36 cellular contexts compared by ENCODE assay signal in the genomic region with DNA sequence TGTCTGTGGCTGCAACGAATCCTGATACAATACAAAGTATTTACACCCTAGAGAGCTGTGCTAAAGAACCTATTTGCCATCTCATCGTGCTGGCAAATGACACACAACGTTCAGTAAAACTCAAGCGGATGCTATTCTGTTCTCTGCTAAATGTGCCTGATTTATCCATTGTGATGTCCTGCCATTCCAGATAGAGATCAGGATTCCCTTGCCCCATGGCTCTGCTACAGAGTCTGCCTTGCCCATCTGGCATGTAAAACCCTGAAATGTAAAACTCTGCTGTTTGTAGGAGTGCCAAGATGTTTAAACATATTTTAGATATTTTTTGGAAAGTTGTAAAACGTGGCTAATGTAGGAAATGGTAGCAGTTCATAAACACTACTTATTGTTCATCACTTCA. TPM values are rescaled to one million over a fixed set of nuclear protein-coding genes. Genes with fewer than 3 reads are reported as not detected.
"Had no signal": no experiment of that assay in that cellular context is flagged by ENCODE, and none has a peak within 500 bp of the region (broad histone marks: within the 10 kb centered on the region; RNA-seq: fewer than 3 reads in every experiment).

No MANE protein-coding gene starts in this region.

- H3K4me1 ChIP-seq: adrenal gland, ascending aorta, body of pancreas, breast epithelium had no signal

- H3K9me3 ChIP-seq: adrenal gland, ascending aorta, body of pancreas, breast epithelium had no signal

- H3K4me3 ChIP-seq: adrenal gland, ascending aorta, body of pancreas, breast epithelium, cardiac muscle cell had no signal

- ATAC-seq: activated naive CD4-positive, alpha-beta T cell treated with anti-CD3 and anti-CD28 coated beads, Interleukin-2, amount 50 U/mL, for 72 hours; activated naive CD8-positive, alpha-beta T cell treated with anti-CD3 and anti-CD28 coated beads, Interleukin-2, amount 50 U/mL, for 24 hours; activated T-cell treated with anti-CD3 and anti-CD28 coated beads, Interleukin-2, amount 50 U/mL, for 4 hours; activated T-cell treated with anti-CD3 and anti-CD28 coated beads, Interleukin-2, amount 50 U/mL, for 72 hours; activated T-helper 17 cell treated with anti-CD3 and anti-CD28 coated beads, Interleukin-2, amount 50 U/mL, for 72 hours; body of pancreas had no signal

- H3K27ac ChIP-seq: adrenal gland, ascending aorta, body of pancreas, brain microvascular endothelial cell, breast epithelium, cardiac muscle cell had no signal

- H3K36me3 ChIP-seq: adrenal gland, ascending aorta, brain microvascular endothelial cell, breast epithelium, cardiac muscle cell had no signal

- FAIRE-seq: astrocyte, bronchial epithelial cell, colon had no signal

- H3K27me3 ChIP-seq: adrenal gland, ascending aorta, body of pancreas, brain microvascular endothelial cell, breast epithelium, cardiac muscle cell had no signal

- DNase-seq: activated effector memory CD4-positive, alpha-beta T cell treated with anti-CD3 and anti-CD28 coated beads, Interleukin-2, amount 50 U/mL, for 16 hours; activated effector memory CD4-positive, alpha-beta T cell treated with Interleukin-2 at 50 U/mL for 16 hours; activated gamma-delta T cell; activated gamma-delta T cell treated with Interleukin-2 at 50 U/mL for 16 hours; activated naive CD4-positive, alpha-beta T cell; activated naive CD4-positive, alpha-beta T cell treated with anti-CD3 and anti-CD28 coated beads for 36 hours; activated naive CD4-positive, alpha-beta T cell treated with anti-CD3 and anti-CD28 coated beads, Interleukin-2, amount 10 ng/mL, durations not matched to agents 7 days and 5 days; activated naive CD4-positive, alpha-beta T cell treated with anti-CD3 and anti-CD28 coated beads, Interleukin-2, amount 50 U/mL, for 16 hours; activated naive CD4-positive, alpha-beta T cell treated with Interleukin-2 at 50 U/mL for 16 hours; activated naive CD8-positive, alpha-beta T cell treated with anti-CD3 and anti-CD28 coated beads for 36 hours; activated naive CD8-positive, alpha-beta T cell treated with anti-CD3 and anti-CD28 coated beads, Interleukin-2, amount 10 ng/mL, durations not matched to agents 7 days and 5 days; activated naive CD8-positive, alpha-beta T cell treated with anti-CD3 and anti-CD28 coated beads, Interleukin-2, amount 50 U/mL, for 24 hours; activated T-cell treated with anti-CD3 and anti-CD28 coated beads, Interleukin-2, amount 50 U/mL, for 4 hours; activated T-cell treated with anti-CD3 and anti-CD28 coated beads, Interleukin-2, amount 50 U/mL, for 48 hours; activated T-cell treated with anti-CD3 and anti-CD28 coated beads, Interleukin-2, amount 50 U/mL, for 72 hours; adrenal gland; amniotic stem cell; amygdala; anterior cingulate cortex; aorta; body of pancreas; brain microvascular endothelial cell; caudate nucleus; central memory CD4-positive, alpha-beta T cell; cerebellar nuclear complex had no signal

RNA-seq across cellular contexts. Expression of a gene that starts 20.0 kb away (rescaled TPM):
- total RNA-seq: activated naive CD4-positive, alpha-beta T cell treated with anti-CD3 and anti-CD28 coated beads for 36 hours; activated naive CD4-positive, alpha-beta T cell treated with anti-CD3 and anti-CD28 coated beads, Interleukin-2, amount 50 U/mL, for 72 hours; activated naive CD8-positive, alpha-beta T cell treated with anti-CD3 and anti-CD28 coated beads for 36 hours; activated naive CD8-positive, alpha-beta T cell treated with anti-CD3 and anti-CD28 coated beads, Interleukin-2, amount 10 ng/mL, durations not matched to agents 7 days and 5 days; activated T-cell treated with anti-CD3 and anti-CD28 coated beads, Interleukin-2, amount 50 U/mL, for 4 hours; activated T-cell treated with anti-CD3 and anti-CD28 coated beads, Interleukin-2, amount 50 U/mL, for 72 hours; activated T-helper 1 cell treated with anti-CD3 and anti-CD28 coated beads, Interleukin-12 subunit alpha, Interleukin-12 subunit beta, Interleukin-2, Interleukin-4 antibody, amounts not matched to agents 30 ng/mL and 10 ng/mL and 1 ng/mL, durations not matched to agents 14 hours and 24 hours and 36 hours; activated T-helper 17 cell treated with anti-CD3 and anti-CD28 coated beads, Interleukin-2, amount 50 U/mL, for 72 hours; activated T-helper 2 cell treated with anti-CD3 and anti-CD28 coated beads, Interferon-gamma antibody, Interleukin-2, Interleukin-4, amounts not matched to agents 10 μg/mL and 5 μg/mL and 100 μg/mL, durations not matched to agents 14 hours and 24 hours and 36 hours; aorta; ascending aorta; bronchial epithelial cell; chondrocyte had no signal
